1 cellular context compared by ENCODE assay signal in the genomic region with DNA sequence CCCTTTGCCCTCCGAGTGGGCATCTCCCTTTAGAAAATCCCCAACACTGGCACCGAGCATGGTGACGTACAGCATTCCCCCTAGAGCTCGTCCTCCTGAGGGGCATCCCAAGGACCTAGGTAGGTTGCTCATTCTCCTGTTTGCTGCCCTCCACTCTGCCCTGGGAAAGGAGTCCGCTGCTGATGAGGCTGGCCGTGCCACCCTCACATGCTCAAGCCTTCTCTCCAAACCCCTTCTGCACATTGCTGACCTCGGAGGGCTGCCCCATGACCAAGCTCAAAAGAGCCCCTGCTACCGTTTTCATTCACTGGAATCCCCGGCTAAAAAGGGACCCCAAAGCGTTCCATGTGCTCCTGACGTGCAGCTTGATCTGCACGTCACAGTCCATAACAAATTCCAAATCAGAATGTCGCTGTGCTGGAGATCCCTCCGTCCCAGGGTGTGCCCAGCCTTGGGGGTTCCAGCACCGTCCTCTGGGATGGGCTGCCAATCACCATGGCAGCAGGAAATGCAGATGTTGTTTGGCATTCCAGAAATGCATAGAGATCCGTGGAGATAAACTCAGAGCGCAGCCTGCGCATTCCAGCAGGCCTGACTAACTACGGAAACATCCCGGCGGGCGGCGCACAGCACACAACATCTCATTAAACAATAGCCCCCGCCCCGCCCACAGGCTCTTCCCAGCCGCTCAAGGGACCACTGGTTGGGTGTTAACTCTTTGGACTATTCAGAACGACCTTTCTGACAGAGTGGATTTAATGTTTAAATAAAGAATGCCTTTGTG.
A peak's percentile ranks its signal among the peaks of the same experiment; 100 is the strongest.
TF ChIP-seq lines count a peak whose summit lies in the region.

No MANE protein-coding gene starts in this region.

TF ChIP-seq in K562, 482 proteins besides CTCF, POLR2A, EP300 and RAD21 (continued from another document and continues in another):
- TF ChIP-seq MYC (IDR thresholded peaks at IDR 0.05; ENCODE audit: low read depth, low read length) (no peak), MYC (CRISPR knock-in tag; IDR thresholded peaks at IDR 0.05; ENCODE audit: borderline replicate concordance, low read depth) (peak; percentile 50; the same call in 1 of the 2 replicates), SRSF7 (optimal IDR thresholded peaks at IDR 0.05; ENCODE audit: low read depth, low read length) (no peak), NR2C2 (CRISPR knock-in tag; IDR thresholded peaks at IDR 0.05) (no peak), NR2C2 (tag; IDR thresholded peaks at IDR 0.05) (no peak), NR1H2 (CRISPR knock-in tag; IDR thresholded peaks at IDR 0.05) (no peak), ZNF740 (CRISPR knock-in tag; IDR thresholded peaks at IDR 0.05) (no peak), ZNF740 (tag; IDR thresholded peaks at IDR 0.05) (no peak), FOXP4 (CRISPR knock-in tag; IDR thresholded peaks at IDR 0.05; ENCODE audit: borderline replicate concordance) (no peak), PCBP1 (IDR thresholded peaks at IDR 0.05; ENCODE audit: low read depth, low read length, poor library complexity, severe bottlenecking) (no peak), JUND (IDR thresholded peaks at IDR 0.05; ENCODE audit: borderline replicate concordance, low read depth, low read length) (0 out of 2 replicates have a peak, but pooled peaks have one; percentile 26), JUND (tag; IDR thresholded peaks at IDR 0.05; ENCODE audit: borderline replicate concordance, low read depth, low read length) (no peak), YY1 (IDR thresholded peaks at IDR 0.05; ENCODE audit: borderline replicate concordance in 1 of 3, control insufficient read depth in 1 of 3, extremely low read depth in 1 of 3, insufficient read depth in 3 of 3, insufficient read length in 1 of 3, insufficient replicate concordance in 2 of 3, low read depth in 1 of 3, low read length in 2 of 3) (peak in 1 of 3 experiments; percentile 14), ZNF282 (CRISPR knock-in tag; IDR thresholded peaks at IDR 0.05) (no peak), NFE2 (IDR thresholded peaks at IDR 0.05; ENCODE audit: low read depth) (no peak), NCOR1 (IDR thresholded peaks at IDR 0.05) (no peak), ZBTB26 (CRISPR knock-in tag; IDR thresholded peaks at IDR 0.05) (0 out of 2 replicates have a peak, but pooled peaks have one; percentile 62), CBX8 (IDR thresholded peaks at IDR 0.05; ENCODE audit: borderline replicate concordance, extremely low read depth, low read depth, low read length, poor library complexity, severe bottlenecking) (no peak), SPI1 (IDR thresholded peaks at IDR 0.05; ENCODE audit: borderline replicate concordance, low read depth, low read length) (no peak), MTA3 (IDR thresholded peaks at IDR 0.05; ENCODE audit: borderline replicate concordance) (no peak), SMAD2 (IDR thresholded peaks at IDR 0.05; ENCODE audit: low read depth, low read length) (no peak), TAF15 (IDR thresholded peaks at IDR 0.05; ENCODE audit: low read depth, low read length) (0 out of 2 replicates have a peak, but pooled peaks have one; percentile 37), RNF2 (IDR thresholded peaks at IDR 0.05) (no peak), TAF7 (tag; IDR thresholded peaks at IDR 0.05) (no peak), ZKSCAN1 (IDR thresholded peaks at IDR 0.05; ENCODE audit: low read depth, low read length) (0 out of 2 replicates have a peak, but pooled peaks have one; percentile 48), E2F3 (CRISPR knock-in tag; IDR thresholded peaks at IDR 0.05) (no peak), HNRNPLL (IDR thresholded peaks at IDR 0.05; ENCODE audit: low read depth, low read length, poor library complexity, severe bottlenecking) (peak; percentile 97), THRB (CRISPR knock-in tag; conservative IDR thresholded peaks at IDR 0.05) (0 out of 2 replicates have a peak, but pooled peaks have one; percentile 17), ZC3H8 (IDR thresholded peaks at IDR 0.05) (no peak), ZEB2 (IDR thresholded peaks at IDR 0.05) (no peak), ZNF639 (CRISPR knock-in tag; conservative IDR thresholded peaks at IDR 0.05 in 1 of 2, IDR thresholded peaks at IDR 0.05 in 1 of 2) (no peak), SMARCE1 (IDR thresholded peaks at IDR 0.05) (no peak), TCF7L2 (IDR thresholded peaks at IDR 0.05; ENCODE audit: low read depth, low read length) (no peak), NCOA4 (IDR thresholded peaks at IDR 0.05; ENCODE audit: partially characterized antibody) (no peak), ZNF592 (IDR thresholded peaks at IDR 0.05) (no peak)
- TF ChIP-seq, protein P1, sequence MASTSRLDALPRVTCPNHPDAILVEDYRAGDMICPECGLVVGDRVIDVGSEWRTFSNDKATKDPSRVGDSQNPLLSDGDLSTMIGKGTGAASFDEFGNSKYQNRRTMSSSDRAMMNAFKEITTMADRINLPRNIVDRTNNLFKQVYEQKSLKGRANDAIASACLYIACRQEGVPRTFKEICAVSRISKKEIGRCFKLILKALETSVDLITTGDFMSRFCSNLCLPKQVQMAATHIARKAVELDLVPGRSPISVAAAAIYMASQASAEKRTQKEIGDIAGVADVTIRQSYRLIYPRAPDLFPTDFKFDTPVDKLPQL (IDR thresholded peaks at IDR 0.05; ENCODE audit: extremely low read depth, insufficient read length) = no peak
- TF ChIP-seq, protein P2, sequence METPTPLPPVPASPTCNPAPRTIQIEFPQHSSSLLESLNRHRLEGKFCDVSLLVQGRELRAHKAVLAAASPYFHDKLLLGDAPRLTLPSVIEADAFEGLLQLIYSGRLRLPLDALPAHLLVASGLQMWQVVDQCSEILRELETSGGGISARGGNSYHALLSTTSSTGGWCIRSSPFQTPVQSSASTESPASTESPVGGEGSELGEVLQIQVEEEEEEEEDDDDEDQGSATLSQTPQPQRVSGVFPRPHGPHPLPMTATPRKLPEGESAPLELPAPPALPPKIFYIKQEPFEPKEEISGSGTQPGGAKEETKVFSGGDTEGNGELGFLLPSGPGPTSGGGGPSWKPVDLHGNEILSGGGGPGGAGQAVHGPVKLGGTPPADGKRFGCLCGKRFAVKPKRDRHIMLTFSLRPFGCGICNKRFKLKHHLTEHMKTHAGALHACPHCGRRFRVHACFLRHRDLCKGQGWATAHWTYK (CRISPR knock-in tag; IDR thresholded peaks at IDR 0.05) = no peak
- TF ChIP-seq, protein P3, sequence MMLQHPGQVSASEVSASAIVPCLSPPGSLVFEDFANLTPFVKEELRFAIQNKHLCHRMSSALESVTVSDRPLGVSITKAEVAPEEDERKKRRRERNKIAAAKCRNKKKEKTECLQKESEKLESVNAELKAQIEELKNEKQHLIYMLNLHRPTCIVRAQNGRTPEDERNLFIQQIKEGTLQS (IDR thresholded peaks at IDR 0.05) = no peak
- TF ChIP-seq, protein P3 (CRISPR knock-in tag; conservative IDR thresholded peaks at IDR 0.05) = peak; percentile 72; the same call in 1 of the 2 replicates
- TF ChIP-seq, protein P4, sequence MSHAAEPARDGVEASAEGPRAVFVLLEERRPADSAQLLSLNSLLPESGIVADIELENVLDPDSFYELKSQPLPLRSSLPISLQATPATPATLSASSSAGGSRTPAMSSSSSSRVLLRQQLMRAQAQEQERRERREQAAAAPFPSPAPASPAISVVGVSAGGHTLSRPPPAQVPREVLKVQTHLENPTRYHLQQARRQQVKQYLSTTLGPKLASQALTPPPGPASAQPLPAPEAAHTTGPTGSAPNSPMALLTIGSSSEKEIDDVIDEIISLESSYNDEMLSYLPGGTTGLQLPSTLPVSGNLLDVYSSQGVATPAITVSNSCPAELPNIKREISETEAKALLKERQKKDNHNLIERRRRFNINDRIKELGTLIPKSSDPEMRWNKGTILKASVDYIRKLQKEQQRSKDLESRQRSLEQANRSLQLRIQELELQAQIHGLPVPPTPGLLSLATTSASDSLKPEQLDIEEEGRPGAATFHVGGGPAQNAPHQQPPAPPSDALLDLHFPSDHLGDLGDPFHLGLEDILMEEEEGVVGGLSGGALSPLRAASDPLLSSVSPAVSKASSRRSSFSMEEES (CRISPR knock-in tag; IDR thresholded peaks at IDR 0.05) = no peak
